8 cellular contexts compared by ENCODE assay signal in genomic region chr1:27428316-27429028, GRCh38. TPM values are rescaled to one million over a fixed set of nuclear protein-coding genes. Genes with fewer than 3 reads are reported as not detected.
DNase-seq lines count a peak whose midpoint lies in the region; ATAC-seq and TF ChIP-seq lines count a peak whose summit lies in the region.

No MANE protein-coding gene starts in this region.

- no peak overlapping the region for H2BK12ac ChIP-seq in mesenchymal stem cell (ENCODE audit: low read length in 2 of 2)

- peaks cover 37% of the 10 kb centered on the region for H3K79me1 ChIP-seq in mesenchymal stem cell (replicated peaks; ENCODE audit: low read length, poor library complexity, severe bottlenecking)

- no peak overlapping the region for H2BK5ac ChIP-seq in mesenchymal stem cell (ENCODE audit: low read depth, low read length, poor library complexity, severe bottlenecking)

- H3K4me2 ChIP-seq in OCI-LY1 (ENCODE audit: low read length): peak overlapping the region; percentile 78
- H3K4me2 ChIP-seq in mesenchymal stem cell (ENCODE audit: low read length, poor library complexity, severe bottlenecking): no peak overlapping the region

- no peaks in the 10 kb centered on the region for H3K9me3 ChIP-seq in OCI-LY1 (ENCODE audit: low read length)
- H3K9me3 ChIP-seq in mesenchymal stem cell (ENCODE audit: control insufficient read depth, low read length): no peaks in the 10 kb centered on the region
- no peaks in the 10 kb centered on the region for H3K9me3 ChIP-seq in thoracic aorta

- peaks cover 4% of the 10 kb centered on the region; the same call in 1 of the 2 replicates for H3F3A ChIP-seq in OCI-LY1 (ENCODE audit: insufficient read depth, low read length)

- no peak overlapping the region for H2BK120ac ChIP-seq in mesenchymal stem cell (ENCODE audit: low read depth, low read length)

- H2AFZ ChIP-seq in OCI-LY1 (ENCODE audit: low read length) (no peak overlapping the region), mesenchymal stem cell (ENCODE audit: low read depth, low read length) (no peak overlapping the region)

- peak overlapping the region; percentile 44 for H3K4me3 ChIP-seq in OCI-LY1 (ENCODE audit: low read depth, low read length, poor library complexity, severe bottlenecking)
- H3K4me3 ChIP-seq in mesenchymal stem cell (ENCODE audit: insufficient read depth in 1 of 2, low read depth in 1 of 2, low read length in 2 of 2): peak overlapping the region in 1 of 2 experiments; percentile 39
- peak overlapping the region; percentile 59 for H3K4me3 ChIP-seq in thoracic aorta

- no peak for TF ChIP-seq CTCF in OCI-LY1 (IDR thresholded peaks at IDR 0.05; ENCODE audit: low read length)
- TF ChIP-seq CTCF in chondrocyte (IDR thresholded peaks at IDR 0.05): peak; percentile 37
- no peak for TF ChIP-seq CTCF in thoracic aorta (IDR thresholded peaks at IDR 0.05)

- no peak overlapping the region for H3K4ac ChIP-seq in mesenchymal stem cell (ENCODE audit: low read depth in 1 of 2, low read length in 2 of 2)

- peak overlapping the region in 1 of 2 experiments; percentile 31 for H3K23ac ChIP-seq in mesenchymal stem cell (ENCODE audit: low read length in 2 of 2)

- H3K4me1 Mint-ChIP-seq in chondrocyte (ENCODE audit: low read depth): peaks cover 75% of the 10 kb centered on the region

- ATAC-seq in thoracic aorta (ENCODE audit: insufficient number of reproducible peaks, low FRiP score, low read depth) (no peak), GM21526 (IDR thresholded peaks at IDR 0.05; ENCODE audit: low FRiP score, unreplicated experiment) (no peak), HG03159 (IDR thresholded peaks at IDR 0.05; ENCODE audit: unreplicated experiment) (no peak), GM18867 (IDR thresholded peaks at IDR 0.05; ENCODE audit: unreplicated experiment) (no peak)

- H4K8ac ChIP-seq in mesenchymal stem cell (ENCODE audit: low read length): no peak overlapping the region

- no peaks in the 10 kb centered on the region for H4K20me1 ChIP-seq in OCI-LY1 (ENCODE audit: insufficient read depth, low read length)

- no peaks in the 10 kb centered on the region for H3K9me2 ChIP-seq in OCI-LY1 (ENCODE audit: low read depth, low read length)

- no peak overlapping the region for H3K14ac ChIP-seq in mesenchymal stem cell (ENCODE audit: low read length in 2 of 2)

- H3K9ac ChIP-seq in OCI-LY1 (ENCODE audit: low read length) (peak overlapping the region; percentile 53), mesenchymal stem cell (ENCODE audit: low read length) (peak overlapping the region; percentile 28)

- no peaks in the 10 kb centered on the region for H3K9me3 Mint-ChIP-seq in chondrocyte (ENCODE audit: low read depth)

- H3K27me3 Mint-ChIP-seq in chondrocyte (ENCODE audit: low read depth): no peaks in the 10 kb centered on the region

- DNase-seq in DMS79 treated with DMSO at 0.1 percent for 48 hours (lab: John Stamatoyannopoulos, UW): peak; percentile 79
- no peak for DNase-seq in chondrocyte (ENCODE audit: low spot score)
- DNase-seq in mesenchymal stem cell: peak; percentile 22
- DNase-seq in thoracic aorta (ENCODE audit: low spot score): no peak

- H3K27ac ChIP-seq in OCI-LY1 (ENCODE audit: low read depth, low read length, poor library complexity, severe bottlenecking) (peak overlapping the region; percentile 97), mesenchymal stem cell (ENCODE audit: low read length, poor library complexity, severe bottlenecking) (no peak overlapping the region), thoracic aorta (peak overlapping the region; percentile 78 to 88)

- WGBS in mesenchymal stem cell: 57% methylated on average over 7 of the region's 17 CpGs

- H3K36me3 Mint-ChIP-seq in chondrocyte (ENCODE audit: low read depth): peaks cover 3% of the 10 kb centered on the region

- peaks cover 46% of the 10 kb centered on the region for H3K79me2 ChIP-seq in OCI-LY1 (ENCODE audit: insufficient read depth, low read length)

- H3K36me3 ChIP-seq in OCI-LY1 (ENCODE audit: insufficient read depth, low read length): peaks cover 50% of the 10 kb centered on the region; the same call in 1 of the 2 replicates
- peaks cover 14 to 44% of the 10 kb centered on the region in 2 experiments for H3K36me3 ChIP-seq in mesenchymal stem cell (ENCODE audit: control insufficient read depth in 1 of 2, insufficient read depth in 2 of 2, low read depth in 1 of 2, low read length in 2 of 2)
- H3K36me3 ChIP-seq in thoracic aorta: no peaks in the 10 kb centered on the region

- no peak overlapping the region for H3K18ac ChIP-seq in mesenchymal stem cell (ENCODE audit: low read depth in 1 of 2, low read length in 2 of 2)

- H3K4me1 ChIP-seq in OCI-LY1 (ENCODE audit: insufficient read depth, low read length, severe bottlenecking) (peaks cover 81% of the 10 kb centered on the region), mesenchymal stem cell (ENCODE audit: control insufficient read depth, insufficient read depth, low read depth, low read length) (peaks cover 10% of the 10 kb centered on the region), thoracic aorta (ENCODE audit: control insufficient read depth in 1 of 2, low read depth in 2 of 2) (peaks cover 54 to 83% of the 10 kb centered on the region in 2 donors)

- H2BK15ac ChIP-seq in mesenchymal stem cell (ENCODE audit: low read depth, poor library complexity, severe bottlenecking): peak overlapping the region; percentile 88

- peak overlapping the region; percentile 39 for H3K4me3 Mint-ChIP-seq in chondrocyte (ENCODE audit: unreplicated experiment)

- no peaks in the 10 kb centered on the region for H3K27me3 ChIP-seq in OCI-LY1 (ENCODE audit: insufficient read depth, low read length)
- H3K27me3 ChIP-seq in mesenchymal stem cell (ENCODE audit: control insufficient read depth in 1 of 2, insufficient read depth in 1 of 2, low read length in 2 of 2): no peaks in the 10 kb centered on the region
- H3K27me3 ChIP-seq in thoracic aorta (replicated peaks; ENCODE audit: insufficient read depth): no peaks in the 10 kb centered on the region

- H2AK5ac ChIP-seq in mesenchymal stem cell (ENCODE audit: low read length, severe bottlenecking): no peak overlapping the region

- H4K91ac ChIP-seq in mesenchymal stem cell (ENCODE audit: low read length): no peak overlapping the region

- H3K27ac Mint-ChIP-seq in chondrocyte (ENCODE audit: unreplicated experiment): peak overlapping the region; percentile 96

RNA-seq across cellular contexts. Expression of gene GPR3, which starts 36.0 kb away (rescaled TPM):
- total RNA-seq in chondrocyte (0.26 to 0.56 TPM (median 0.32 TPM) in 3 replicates), thoracic aorta (not detected)
- 3.9 TPM for polyA plus RNA-seq in mesenchymal stem cell (2013, experiment 1 of 2)
- polyA plus RNA-seq in mesenchymal stem cell (2013, experiment 2 of 2): 4.4 TPM

RNA-seq across cellular contexts. Expression of gene CD164L2, which starts 45.3 kb away (rescaled TPM):
- total RNA-seq in chondrocyte: not detected in 3 replicates
- polyA plus RNA-seq in mesenchymal stem cell (2013, experiment 1 of 2): not detected
- polyA plus RNA-seq in mesenchymal stem cell (2013, experiment 2 of 2): not detected
- not detected for total RNA-seq in thoracic aorta

RNA-seq across cellular contexts. Expression of gene FCN3, which starts 53.8 kb away (rescaled TPM):
- total RNA-seq in chondrocyte (not detected in 3 replicates), thoracic aorta (1 to 10 TPM; 3.5 to 4.5 TPM)
- polyA plus RNA-seq in mesenchymal stem cell (2013, experiment 1 of 2): not detected
- polyA plus RNA-seq in mesenchymal stem cell (2013, experiment 2 of 2): not detected

Comparison
In these comparisons a context has a peak if more than half of its experiments do, and no peak if none do; other contexts are left out.
1. DNase-seq: peak in DMS79 treated with DMSO at 0.1 percent for 48 hours (single experiment) and mesenchymal stem cell (single experiment); none in chondrocyte (single experiment) and thoracic aorta (single experiment).